Comparison of ENCODE assay signal across 19 cellular contexts in the genomic region with DNA sequence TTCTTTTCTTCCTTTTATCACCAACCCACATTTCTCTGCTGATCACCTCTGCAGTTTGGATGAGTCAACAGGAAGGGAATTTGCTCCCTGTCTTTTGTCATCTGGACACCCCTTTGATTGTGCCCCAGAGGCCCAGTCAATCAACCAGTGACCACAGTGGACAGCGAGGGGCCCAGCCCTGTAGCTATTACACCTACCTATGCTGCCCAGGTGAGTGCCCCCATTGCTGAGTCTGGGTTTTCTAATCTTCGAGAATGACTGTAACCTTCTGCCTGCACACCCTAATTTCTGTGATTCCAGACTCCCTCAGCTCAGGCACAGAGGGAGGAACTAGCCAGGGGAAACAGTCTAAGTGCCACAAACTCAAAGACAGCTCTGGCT.
"Had no signal": no experiment of that assay in that cellular context is flagged by ENCODE, and none has a peak within 500 bp of the region (broad histone marks: within the 10 kb centered on the region; RNA-seq: fewer than 3 reads in every experiment).

No MANE protein-coding gene starts in this region.

- H3K27me3 ChIP-seq: neutrophil, tibial artery, upper lobe of left lung, vagina had no signal

- H3K27ac ChIP-seq: esophagus squamous epithelium, gastroesophageal sphincter, neutrophil, suprapubic skin, tibial artery, upper lobe of left lung, vagina had no signal

- H3K4me3 ChIP-seq: esophagus squamous epithelium, gastroesophageal sphincter, lung, suprapubic skin, tibial artery, upper lobe of left lung, vagina had no signal

- H3K36me3 ChIP-seq: esophagus squamous epithelium, gastroesophageal sphincter, neutrophil, suprapubic skin, tibial artery, upper lobe of left lung, vagina had no signal

- DNase-seq: effector memory CD8-positive, alpha-beta T cell; esophagus squamous epithelium; foreskin fibroblast; left colon; left ventricle myocardium superior; mesenchymal stem cell; naive B cell; small intestine; stimulated activated CD4-positive, alpha-beta T cell treated with anti-CD3 and anti-CD28 coated beads, Interleukin-12 subunit alpha, Interleukin-12 subunit beta, amount 100 ng/mL, for 4 hours; stimulated activated CD8-positive, alpha-beta memory T cell treated with anti-CD3 and anti-CD28 coated beads, Interleukin-4, amount 100 ng/mL, for 48 hours; stimulated activated naive CD8-positive, alpha-beta T cell treated with anti-CD3 and anti-CD28 coated beads, Interleukin-15, Interleukin-2, amounts not matched to agents 100 U/mL and 50 U/mL, for 24 hours; tibial artery; upper lobe of left lung had no signal

- H3K9me3 ChIP-seq: esophagus squamous epithelium, gastroesophageal sphincter, neutrophil, suprapubic skin, tibial artery, upper lobe of left lung, vagina had no signal

- ATAC-seq: effector memory CD8-positive, alpha-beta T cell; gastroesophageal sphincter; left colon; left ventricle myocardium superior; stimulated activated effector memory CD8-positive, alpha-beta T cell treated with anti-CD3 and anti-CD28 coated beads, Interleukin-12 subunit alpha, Interleukin-12 subunit beta, amount 100 ng/mL, for 72 hours; stimulated activated naive CD8-positive, alpha-beta T cell treated with anti-CD3 and anti-CD28 coated beads, Interleukin-15, Interleukin-2, amounts not matched to agents 100 U/mL and 50 U/mL, for 24 hours had no signal

- H3K4me1 ChIP-seq: esophagus squamous epithelium, gastroesophageal sphincter, suprapubic skin, upper lobe of left lung, vagina had no signal
